28 cellular contexts compared by ENCODE assay signal in genomic region chr16:49487746-49488145, GRCh38.
"Had no signal": no experiment of that assay in that cellular context is flagged by ENCODE, and none has a peak within 500 bp of the region (broad histone marks: within the 10 kb centered on the region; RNA-seq: fewer than 3 reads in every experiment).

No MANE protein-coding gene starts in this region.

- H3K36me3 Mint-ChIP-seq: activated naive CD4-positive, alpha-beta T cell treated with anti-CD3 and anti-CD28 coated beads, Interleukin-2, amount 50 U/mL, for 72 hours; brain; mesothelial cell of epicardium; naive thymus-derived CD4-positive, alpha-beta T cell; stimulated activated memory B cell treated with anti-CD40 and anti-IgM and Interleukin-4, amounts not matched to agents 10 μg/mL and 1 μg/mL and 100 μg/mL, for 72 hours; T-cell had no signal

- H3K4me1 Mint-ChIP-seq: activated T-helper 17 cell treated with anti-CD3 and anti-CD28 coated beads, Interleukin-2, amount 50 U/mL, for 72 hours; stimulated activated memory B cell treated with anti-CD40 and anti-IgM and Interleukin-4, amounts not matched to agents 10 μg/mL and 1 μg/mL and 100 μg/mL, for 72 hours had no signal

- H3K27me3 Mint-ChIP-seq: activated T-helper 17 cell treated with anti-CD3 and anti-CD28 coated beads, Interleukin-2, amount 50 U/mL, for 72 hours; T-cell had no signal

- ATAC-seq: activated naive CD4-positive, alpha-beta T cell treated with anti-CD3 and anti-CD28 coated beads, Interleukin-2, amount 50 U/mL, for 72 hours; activated T-cell treated with anti-CD3 and anti-CD28 coated beads, Interleukin-2, amount 50 U/mL, for 4 hours; activated T-helper 17 cell treated with anti-CD3 and anti-CD28 coated beads, Interleukin-2, amount 50 U/mL, for 72 hours; effector memory CD8-positive, alpha-beta T cell; gastrocnemius medialis; left cardiac atrium; left ventricle myocardium superior; naive thymus-derived CD4-positive, alpha-beta T cell; right cardiac atrium; stimulated activated memory B cell treated with anti-CD40 and anti-IgM and Interleukin-4, amounts not matched to agents 10 μg/mL and 1 μg/mL and 100 μg/mL, for 72 hours; stimulated activated naive CD8-positive, alpha-beta T cell treated with anti-CD3 and anti-CD28 coated beads, Interleukin-15, amount 100 ng/mL, for 72 hours; T-cell had no signal

- DNase-seq: activated CD4-positive, alpha-beta T cell treated with anti-CD3 and anti-CD28 coated beads for 48 hours; activated CD4-positive, alpha-beta T cell treated with anti-CD3 and anti-CD28 coated beads, Interleukin-2, amount 50 U/mL, for 48 hours; activated CD8-positive, alpha-beta memory T cell treated with anti-CD3 and anti-CD28 coated beads, Interleukin-2, amount 50 U/mL, for 4 hours; activated naive CD4-positive, alpha-beta T cell; activated T-cell treated with anti-CD3 and anti-CD28 coated beads, Interleukin-2, amount 50 U/mL, for 4 hours; cortex of kidney; effector memory CD8-positive, alpha-beta T cell; erythroblast; gastrocnemius medialis; hippocampal formation; left cardiac atrium; left ventricle myocardium superior; mammary epithelial cell; naive thymus-derived CD4-positive, alpha-beta T cell; occipital lobe; right cardiac atrium; stimulated activated CD4-positive, alpha-beta T cell treated with anti-CD3 and anti-CD28 coated beads, Interleukin-12 subunit alpha, Interleukin-12 subunit beta, amount 100 ng/mL, for 4 hours; stimulated activated CD4-positive, alpha-beta T cell treated with anti-CD3 and anti-CD28 coated beads, Interleukin-4, amount 100 ng/mL, for 4 hours; stimulated activated CD8-positive, alpha-beta memory T cell treated with anti-CD3 and anti-CD28 coated beads, Interleukin-4, amount 100 ng/mL, for 48 hours; stimulated activated naive CD8-positive, alpha-beta T cell treated with anti-CD3 and anti-CD28 coated beads, Interleukin-15, amount 100 ng/mL, for 72 hours; substantia nigra; T-cell had no signal

- H3K9me3 Mint-ChIP-seq: activated naive CD4-positive, alpha-beta T cell treated with anti-CD3 and anti-CD28 coated beads, Interleukin-2, amount 50 U/mL, for 72 hours; activated T-cell treated with anti-CD3 and anti-CD28 coated beads, Interleukin-2, amount 50 U/mL, for 4 hours; activated T-helper 17 cell treated with anti-CD3 and anti-CD28 coated beads, Interleukin-2, amount 50 U/mL, for 72 hours; effector memory CD8-positive, alpha-beta T cell; mesothelial cell of epicardium; T-helper 2 cell treated with Interferon-gamma antibody and Interleukin-4, amounts not matched to agents 5 μg/mL and 100 μg/mL, for 36 hours had no signal

- H3K27ac Mint-ChIP-seq: activated naive CD4-positive, alpha-beta T cell treated with anti-CD3 and anti-CD28 coated beads, Interleukin-2, amount 50 U/mL, for 72 hours; activated T-helper 17 cell treated with anti-CD3 and anti-CD28 coated beads, Interleukin-2, amount 50 U/mL, for 72 hours; effector memory CD8-positive, alpha-beta T cell; mesothelial cell of epicardium; naive thymus-derived CD4-positive, alpha-beta T cell; stimulated activated memory B cell treated with anti-CD40 and anti-IgM and Interleukin-4, amounts not matched to agents 10 μg/mL and 1 μg/mL and 100 μg/mL, for 72 hours; stimulated activated naive CD8-positive, alpha-beta T cell treated with anti-CD3 and anti-CD28 coated beads, Interleukin-15, amount 100 ng/mL, for 72 hours; T-cell; T-helper 2 cell treated with Interferon-gamma antibody and Interleukin-4, amounts not matched to agents 5 μg/mL and 100 μg/mL, for 36 hours had no signal

- H3K4me3 Mint-ChIP-seq: activated T-cell treated with anti-CD3 and anti-CD28 coated beads, Interleukin-2, amount 50 U/mL, for 4 hours; activated T-helper 17 cell treated with anti-CD3 and anti-CD28 coated beads, Interleukin-2, amount 50 U/mL, for 72 hours; brain; effector memory CD8-positive, alpha-beta T cell; mesothelial cell of epicardium; naive thymus-derived CD4-positive, alpha-beta T cell; stimulated activated memory B cell treated with anti-CD40 and anti-IgM and Interleukin-4, amounts not matched to agents 10 μg/mL and 1 μg/mL and 100 μg/mL, for 72 hours; stimulated activated naive CD8-positive, alpha-beta T cell treated with anti-CD3 and anti-CD28 coated beads, Interleukin-15, amount 100 ng/mL, for 72 hours; T-cell; T-helper 2 cell treated with Interferon-gamma antibody and Interleukin-4, amounts not matched to agents 5 μg/mL and 100 μg/mL, for 36 hours had no signal
